Comparison of ENCODE assay signal across 17 cellular contexts in the genomic region with DNA sequence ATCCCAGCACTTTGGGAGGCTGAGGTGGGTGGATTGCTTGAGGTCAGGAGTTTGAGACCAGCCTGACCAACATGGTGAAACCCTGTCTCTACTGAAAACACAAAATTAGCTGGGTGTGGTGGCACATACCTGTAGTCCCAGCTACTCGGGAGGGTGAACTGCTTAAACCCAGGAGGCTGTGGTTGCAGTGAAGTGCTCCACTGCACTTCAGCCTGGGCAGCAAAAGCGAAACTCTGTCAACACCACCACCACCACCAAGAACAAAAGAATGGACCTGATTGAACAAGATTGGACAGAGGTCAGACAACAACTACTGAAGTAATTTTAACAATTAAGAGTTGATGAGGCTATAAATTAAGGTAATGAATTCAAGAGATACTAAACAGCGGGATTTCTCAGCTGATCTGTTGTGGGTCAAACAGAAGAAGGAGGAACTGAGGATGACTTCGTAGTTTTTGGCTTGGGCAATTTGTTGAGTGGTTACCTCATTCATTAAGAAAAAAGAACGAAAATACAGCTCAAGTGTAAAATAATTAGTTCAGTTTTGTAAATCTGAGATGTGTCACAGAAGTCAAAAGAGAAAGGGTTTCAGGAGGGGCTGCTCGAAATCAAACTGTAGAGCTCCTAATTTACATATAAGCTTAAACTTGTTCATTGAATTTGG. TPM values are rescaled to one million over a fixed set of nuclear protein-coding genes. Genes with fewer than 3 reads are reported as not detected.
DNase-seq lines count a peak whose midpoint lies in the region; ATAC-seq and TF ChIP-seq lines count a peak whose summit lies in the region.
"Had no signal": no experiment of that assay in that cellular context is flagged by ENCODE, and none has a peak within 500 bp of the region (broad histone marks: within the 10 kb centered on the region; RNA-seq: fewer than 3 reads in every experiment).

No MANE protein-coding gene starts in this region.

- no peaks in the 10 kb centered on the region for H3K9me3 ChIP-seq in upper lobe of right lung
- H3K9me3 ChIP-seq: left ventricle myocardium inferior, right lobe of liver had no signal

- H3K4me1 ChIP-seq in upper lobe of right lung = peaks cover 15% of the 10 kb centered on the region

- peak; percentile 62 for ATAC-seq in HG03175 (IDR thresholded peaks at IDR 0.05; ENCODE audit: unreplicated experiment)
- ATAC-seq in upper lobe of right lung = peak; percentile 26
- ATAC-seq: activated naive CD4-positive, alpha-beta T cell treated with anti-CD3 and anti-CD28 coated beads, Interleukin-2, amount 50 U/mL, for 72 hours; right lobe of liver; stimulated activated effector memory CD8-positive, alpha-beta T cell treated with anti-CD3 and anti-CD28 coated beads, Interleukin-12 subunit alpha, Interleukin-12 subunit beta, amount 100 ng/mL, for 72 hours had no signal

- DNase-seq in OCI-M1 (lab: John Stamatoyannopoulos, UW) (peak; percentile 60), glomerular visceral epithelial cell (ENCODE audit: extremely low spot score) (peak; percentile 10), upper lobe of right lung (no peak), NCI-H1092 treated with DMSO at 0.1 percent for 48 hours (lab: John Stamatoyannopoulos, UW) (no peak), NCI-H446 treated with DMSO at 0.1 percent for 48 hours (lab: John Stamatoyannopoulos, UW) (no peak), SK-N-DZ (ENCODE audit: low spot score) (no peak)
- DNase-seq: activated CD8-positive, alpha-beta memory T cell treated with anti-CD3 and anti-CD28 coated beads, Interleukin-2, amount 50 U/mL, for 48 hours; central memory CD4-positive, alpha-beta T cell; left ventricle myocardium inferior; NK-92 treated with Interleukin-12 subunit alpha and Interleukin-12 subunit beta, amount 100 ng/mL, for 24 hours; right lobe of liver; stimulated activated CD4-positive, alpha-beta T cell treated with anti-CD3 and anti-CD28 coated beads, Interleukin-4, amount 100 ng/mL, for 4 hours had no signal

- H3K4me3 ChIP-seq in upper lobe of right lung = no peak overlapping the region
- H3K4me3 ChIP-seq: left ventricle myocardium inferior, right lobe of liver had no signal

- peak overlapping the region; percentile 59 for H3K27ac ChIP-seq in upper lobe of right lung
- H3K27ac ChIP-seq: left ventricle myocardium inferior had no signal

- no peak for TF ChIP-seq CTCF in upper lobe of right lung (IDR thresholded peaks at IDR 0.05)

- no peaks in the 10 kb centered on the region for H3K27me3 ChIP-seq in upper lobe of right lung
- H3K27me3 ChIP-seq: right lobe of liver had no signal

- intact Hi-C loops in upper lobe of right lung (cut with DNase I) = no loop called here

- peaks cover 3% of the 10 kb centered on the region for H3K36me3 ChIP-seq in upper lobe of right lung
- H3K36me3 ChIP-seq: left ventricle myocardium inferior, right lobe of liver had no signal

RNA-seq across cellular contexts. Expression of a gene that starts 4.7 kb away (rescaled TPM):
- total RNA-seq in upper lobe of right lung = 49.9 TPM
- not detected in 2 replicates for polyA plus RNA-seq in SK-N-DZ (2014; cell fraction: cytosol; rRNA removed)
- not detected in 2 replicates for polyA plus RNA-seq in SK-N-DZ (2014; cell fraction: nucleus; rRNA removed)
- total RNA-seq: activated naive CD4-positive, alpha-beta T cell treated with anti-CD3 and anti-CD28 coated beads, Interleukin-2, amount 50 U/mL, for 72 hours; neural crest cell had no signal

RNA-seq across cellular contexts. Expression of a gene that starts 7.9 kb away (rescaled TPM):
- not detected for total RNA-seq in upper lobe of right lung
- polyA plus RNA-seq in SK-N-DZ (2014; cell fraction: cytosol; rRNA removed) = 1.2 TPM in 1 of 2 replicates, not detected in the other
- polyA plus RNA-seq in SK-N-DZ (2014; cell fraction: nucleus; rRNA removed) = 1.2 and 1.3 TPM in 2 replicates
- total RNA-seq: LHCN-M2, neural crest cell had no signal

RNA-seq across cellular contexts. Expression of a gene that starts 16.1 kb away (rescaled TPM):
- total RNA-seq in upper lobe of right lung = 7.7 TPM
- polyA plus RNA-seq in SK-N-DZ (2014; cell fraction: cytosol; rRNA removed) = 0.45 TPM in 1 of 2 replicates, not detected in the other
- 0.72 and 3.8 TPM in 2 replicates for polyA plus RNA-seq in SK-N-DZ (2014; cell fraction: nucleus; rRNA removed)

Comparison
In these comparisons a context has a peak if more than half of its experiments do, and no peak if none do; other contexts are left out.
1. DNase-seq: peak in OCI-M1 (single experiment) and glomerular visceral epithelial cell (single experiment); none in upper lobe of right lung (single experiment), NCI-H1092 treated with DMSO at 0.1 percent for 48 hours (single experiment), NCI-H446 treated with DMSO at 0.1 percent for 48 hours (single experiment) and SK-N-DZ (single experiment).